9 cellular contexts compared by ENCODE assay signal in genomic region chr6:123393333-123393732, GRCh38.
DNase-seq lines count a peak whose midpoint lies in the region; ATAC-seq and TF ChIP-seq lines count a peak whose summit lies in the region.
"Had no signal": no experiment of that assay in that cellular context is flagged by ENCODE, and none has a peak within 500 bp of the region (broad histone marks: within the 10 kb centered on the region; RNA-seq: fewer than 3 reads in every experiment).

No MANE protein-coding gene starts in this region.

- no peak overlapping the region for H3K4ac ChIP-seq in mesenchymal stem cell (ENCODE audit: low read depth in 1 of 2, low read length in 2 of 2)

- H3K18ac ChIP-seq in mesenchymal stem cell (ENCODE audit: low read depth in 1 of 2, low read length in 2 of 2), result no peak overlapping the region

- H2BK120ac ChIP-seq in mesenchymal stem cell (ENCODE audit: low read depth, low read length), result no peak overlapping the region

- H3K9me3 ChIP-seq in mesenchymal stem cell (ENCODE audit: control insufficient read depth, low read length), result no peaks in the 10 kb centered on the region

- H3K4me1 ChIP-seq in mesenchymal stem cell (ENCODE audit: control insufficient read depth, insufficient read depth, low read depth, low read length), result no peaks in the 10 kb centered on the region

- ATAC-seq in SK-N-SH treated with all-trans-retinoic acid at 6 μM for 48 hours, result 0 out of 3 replicates have a peak, but pooled peaks have one; percentile 28
- ATAC-seq in HG02610 (IDR thresholded peaks at IDR 0.05; ENCODE audit: unreplicated experiment), result no peak

- no peak overlapping the region for H2BK12ac ChIP-seq in mesenchymal stem cell (ENCODE audit: low read length in 2 of 2)

- H3K79me1 ChIP-seq in mesenchymal stem cell (replicated peaks; ENCODE audit: low read length, poor library complexity, severe bottlenecking), result no peaks in the 10 kb centered on the region

- H3K27ac ChIP-seq in mesenchymal stem cell (ENCODE audit: low read length, poor library complexity, severe bottlenecking), result no peak overlapping the region

- H2AFZ ChIP-seq in mesenchymal stem cell (ENCODE audit: low read depth, low read length), result no peak overlapping the region

- no peaks in the 10 kb centered on the region for H3K36me3 ChIP-seq in mesenchymal stem cell (ENCODE audit: control insufficient read depth in 1 of 2, insufficient read depth in 2 of 2, low read depth in 1 of 2, low read length in 2 of 2)

- H3K4me3 ChIP-seq in mesenchymal stem cell (ENCODE audit: insufficient read depth in 1 of 2, low read depth in 1 of 2, low read length in 2 of 2), result no peak overlapping the region

- H3K27me3 ChIP-seq in mesenchymal stem cell (ENCODE audit: control insufficient read depth in 1 of 2, insufficient read depth in 1 of 2, low read length in 2 of 2), result no peaks in the 10 kb centered on the region

- peak overlapping the region; percentile 28 for H3K9ac ChIP-seq in mesenchymal stem cell (ENCODE audit: low read length)

- no peak overlapping the region for H3K4me2 ChIP-seq in mesenchymal stem cell (ENCODE audit: low read length, poor library complexity, severe bottlenecking)

- H2BK15ac ChIP-seq in mesenchymal stem cell (ENCODE audit: low read depth, poor library complexity, severe bottlenecking), result no peak overlapping the region

- H4K91ac ChIP-seq in mesenchymal stem cell (ENCODE audit: low read length), result no peak overlapping the region

- WGBS in mesenchymal stem cell, result 33% methylated on average over 1 of the region's 1 CpG

- H2AK5ac ChIP-seq in mesenchymal stem cell (ENCODE audit: low read length, severe bottlenecking), result no peak overlapping the region

- peak; percentile 88 for DNase-seq in DMS53 treated with DMSO at 0.1 percent for 48 hours (lab: John Stamatoyannopoulos, UW; ENCODE audit: unreplicated experiment)
- peak; percentile 95 for DNase-seq in NCI-H1105 treated with DMSO at 0.1 percent for 48 hours (lab: John Stamatoyannopoulos, UW)
- peak; percentile 35 for DNase-seq in mesenchymal stem cell
- DNase-seq in activated naive CD4-positive, alpha-beta T cell treated with anti-CD3 and anti-CD28 coated beads, Interleukin-2, amount 50 U/mL, for 16 hours, result no peak
- DNase-seq in AG08395 (ENCODE audit: low spot score), result no peak
- no peak for DNase-seq in effector CD4-positive, alpha-beta T cell
- DNase-seq: activated effector memory CD4-positive, alpha-beta T cell treated with Interleukin-2 at 50 U/mL for 16 hours had no signal

- H4K8ac ChIP-seq in mesenchymal stem cell (ENCODE audit: low read length), result no peak overlapping the region

- no peak overlapping the region for H2BK5ac ChIP-seq in mesenchymal stem cell (ENCODE audit: low read depth, low read length, poor library complexity, severe bottlenecking)

- H3K14ac ChIP-seq in mesenchymal stem cell (ENCODE audit: low read length in 2 of 2), result no peak overlapping the region

- no peak overlapping the region for H3K23ac ChIP-seq in mesenchymal stem cell (ENCODE audit: low read length in 2 of 2)

TF ChIP-seq in SK-N-SH treated with all-trans-retinoic acid at 6 μM for 48 hours, 23 proteins besides CTCF, POLR2A, EP300 and RAD21 (continues in another document):
- TF ChIP-seq POU6F1 (CRISPR knock-in tag; IDR thresholded peaks at IDR 0.05; ENCODE audit: borderline replicate concordance, low read depth), result no peak
- no peak for TF ChIP-seq RARB (CRISPR knock-in tag; IDR thresholded peaks at IDR 0.05)
- TF ChIP-seq BACH2 (CRISPR knock-in tag; IDR thresholded peaks at IDR 0.05; ENCODE audit: borderline replicate concordance), result no peak
- TF ChIP-seq TSHZ2 (CRISPR knock-in tag; IDR thresholded peaks at IDR 0.05), result no peak
- TF ChIP-seq CREB5 (CRISPR knock-in tag; IDR thresholded peaks at IDR 0.05; ENCODE audit: low read depth), result no peak
- no peak for TF ChIP-seq ZFP30 (CRISPR knock-in tag; IDR thresholded peaks at IDR 0.05)
- no peak for TF ChIP-seq PPARA (CRISPR knock-in tag; IDR thresholded peaks at IDR 0.05; ENCODE audit: borderline replicate concordance)
- no peak for TF ChIP-seq ARNTL (CRISPR knock-in tag; IDR thresholded peaks at IDR 0.05; ENCODE audit: borderline replicate concordance, low read depth)
- no peak for TF ChIP-seq GLIS3 (CRISPR knock-in tag; IDR thresholded peaks at IDR 0.05)
- TF ChIP-seq ZNF8 (CRISPR knock-in tag; IDR thresholded peaks at IDR 0.05), result no peak
- TF ChIP-seq SNAI2 (CRISPR knock-in tag; IDR thresholded peaks at IDR 0.05), result no peak
- TF ChIP-seq OSR1 (CRISPR knock-in tag; IDR thresholded peaks at IDR 0.05), result no peak
- no peak for TF ChIP-seq ZFP3 (CRISPR knock-in tag; IDR thresholded peaks at IDR 0.05)
- no peak for TF ChIP-seq CSDC2 (CRISPR knock-in tag; IDR thresholded peaks at IDR 0.05)
- TF ChIP-seq ZC3H10 (CRISPR knock-in tag; IDR thresholded peaks at IDR 0.05), result no peak
- TF ChIP-seq PATZ1 (CRISPR knock-in tag; IDR thresholded peaks at IDR 0.05; ENCODE audit: borderline replicate concordance), result no peak
- no peak for TF ChIP-seq ZNF70 (CRISPR knock-in tag; IDR thresholded peaks at IDR 0.05)
- TF ChIP-seq TCF4 (CRISPR knock-in tag; IDR thresholded peaks at IDR 0.05; ENCODE audit: borderline replicate concordance), result no peak

Comparison
In these comparisons a context has a peak if more than half of its experiments do, and no peak if none do; other contexts are left out.
1. DNase-seq: peak in DMS53 treated with DMSO at 0.1 percent for 48 hours (single experiment), NCI-H1105 treated with DMSO at 0.1 percent for 48 hours (single experiment) and mesenchymal stem cell (single experiment); none in activated naive CD4-positive, alpha-beta T cell treated with anti-CD3 and anti-CD28 coated beads, Interleukin-2, amount 50 U/mL, for 16 hours (single experiment), AG08395 (single experiment) and effector CD4-positive, alpha-beta T cell (single experiment).